In genomic region chr15:90248760-90249122, GRCh38 we compare ENCODE assay signal across 11 cellular contexts. TPM values are rescaled to one million over a fixed set of nuclear protein-coding genes. Genes with fewer than 3 reads are reported as not detected.
A peak's percentile ranks its signal among the peaks of the same experiment; 100 is the strongest.
DNase-seq lines count a peak whose midpoint lies in the region; ATAC-seq lines count a peak whose summit lies in the region.
"Had no signal": no experiment of that assay in that cellular context is flagged by ENCODE, and none has a peak within 500 bp of the region (broad histone marks: within the 10 kb centered on the region; RNA-seq: fewer than 3 reads in every experiment).

No MANE protein-coding gene starts in this region.

- H3K27ac Mint-ChIP-seq in activated CD4-positive, alpha-beta T cell treated with anti-CD3 and anti-CD28 coated beads, Interleukin-2, amount 10 ng/mL, durations not matched to agents 24 days and 14 days: no peak overlapping the region
- peak overlapping the region; percentile 67 to 70 for H3K27ac Mint-ChIP-seq in activated naive CD4-positive, alpha-beta T cell treated with anti-CD3 and anti-CD28 coated beads, Interleukin-2, amount 50 U/mL, for 72 hours
- H3K27ac Mint-ChIP-seq in stimulated activated naive B cell treated with anti-CD40 and anti-IgM and Interleukin-4, amounts not matched to agents 10 μg/mL and 1 μg/mL and 100 μg/mL, for 72 hours: peak overlapping the region; percentile 33

- no peaks in the 10 kb centered on the region for H3K9me3 Mint-ChIP-seq in activated CD4-positive, alpha-beta T cell treated with anti-CD3 and anti-CD28 coated beads, Interleukin-2, amount 10 ng/mL, durations not matched to agents 24 days and 14 days
- H3K9me3 Mint-ChIP-seq in activated naive CD4-positive, alpha-beta T cell treated with anti-CD3 and anti-CD28 coated beads, Interleukin-2, amount 50 U/mL, for 72 hours: no peaks in the 10 kb centered on the region
- H3K9me3 Mint-ChIP-seq in stimulated activated naive B cell treated with anti-CD40 and anti-IgM and Interleukin-4, amounts not matched to agents 10 μg/mL and 1 μg/mL and 100 μg/mL, for 72 hours: no peaks in the 10 kb centered on the region

- H3K9me3 ChIP-seq in right cardiac atrium (ENCODE audit: control insufficient read depth, low read length): no peaks in the 10 kb centered on the region

- peaks cover 4% of the 10 kb centered on the region for H3K36me3 Mint-ChIP-seq in activated CD4-positive, alpha-beta T cell treated with anti-CD3 and anti-CD28 coated beads, Interleukin-2, amount 10 ng/mL, durations not matched to agents 24 days and 14 days (ENCODE audit: low read depth)
- H3K36me3 Mint-ChIP-seq in activated naive CD4-positive, alpha-beta T cell treated with anti-CD3 and anti-CD28 coated beads, Interleukin-2, amount 50 U/mL, for 72 hours: no peaks in the 10 kb centered on the region
- peaks cover 0 to 3% of the 10 kb centered on the region in 2 donors for H3K36me3 Mint-ChIP-seq in stimulated activated naive B cell treated with anti-CD40 and anti-IgM and Interleukin-4, amounts not matched to agents 10 μg/mL and 1 μg/mL and 100 μg/mL, for 72 hours

- no peak for DNase-seq in activated CD4-positive, alpha-beta T cell treated with anti-CD3 and anti-CD28 coated beads, Interleukin-2, amount 10 ng/mL, durations not matched to agents 24 days and 14 days
- DNase-seq in activated CD4-positive, alpha-beta T cell treated with anti-CD3 and anti-CD28 coated beads for 4 hours: no peak
- no peak for DNase-seq in activated naive CD4-positive, alpha-beta T cell treated with anti-CD3 and anti-CD28 coated beads, Interleukin-2, amount 50 U/mL, for 72 hours (ENCODE audit: low spot score in 2 of 2)
- DNase-seq in right cardiac atrium (peak in 1 of 3 donors; percentile 59), NCI-H2029 (lab: John Stamatoyannopoulos, UW) (no peak), AG08395 (ENCODE audit: low spot score) (no peak)
- no peak for DNase-seq in stimulated activated naive B cell treated with anti-CD40 and anti-IgM and Interleukin-4, amounts not matched to agents 10 μg/mL and 1 μg/mL and 100 μg/mL, for 72 hours
- DNase-seq: effector CD4-positive, alpha-beta T cell had no signal

- peak overlapping the region; percentile 80 for H3K4me3 Mint-ChIP-seq in activated CD4-positive, alpha-beta T cell treated with anti-CD3 and anti-CD28 coated beads, Interleukin-2, amount 10 ng/mL, durations not matched to agents 24 days and 14 days
- H3K4me3 Mint-ChIP-seq in stimulated activated naive B cell treated with anti-CD40 and anti-IgM and Interleukin-4, amounts not matched to agents 10 μg/mL and 1 μg/mL and 100 μg/mL, for 72 hours: peak overlapping the region; percentile 83 to 85

- no peaks in the 10 kb centered on the region for H3K27me3 Mint-ChIP-seq in activated CD4-positive, alpha-beta T cell treated with anti-CD3 and anti-CD28 coated beads, Interleukin-2, amount 10 ng/mL, durations not matched to agents 24 days and 14 days
- no peaks in the 10 kb centered on the region for H3K27me3 Mint-ChIP-seq in stimulated activated naive B cell treated with anti-CD40 and anti-IgM and Interleukin-4, amounts not matched to agents 10 μg/mL and 1 μg/mL and 100 μg/mL, for 72 hours

- no peak overlapping the region for H3K4me3 ChIP-seq in right cardiac atrium (ENCODE audit: low read length)

- H3K27me3 ChIP-seq in right cardiac atrium (ENCODE audit: control insufficient read depth, insufficient read depth): no peaks in the 10 kb centered on the region

- no peak for ATAC-seq in activated naive CD4-positive, alpha-beta T cell treated with anti-CD3 and anti-CD28 coated beads, Interleukin-2, amount 50 U/mL, for 72 hours
- ATAC-seq in right cardiac atrium: peak; percentile 65 to 81
- peak in 1 of 2 donors; percentile 24 for ATAC-seq in stimulated activated naive B cell treated with anti-CD40 and anti-IgM and Interleukin-4, amounts not matched to agents 10 μg/mL and 1 μg/mL and 100 μg/mL, for 72 hours (replicated peaks)
- ATAC-seq in GM18907 (IDR thresholded peaks at IDR 0.05; ENCODE audit: unreplicated experiment): no peak

- peak overlapping the region; percentile 46 for H3K27ac ChIP-seq in right cardiac atrium (ENCODE audit: low read length)

- peaks cover 10% of the 10 kb centered on the region for H3K4me1 Mint-ChIP-seq in activated CD4-positive, alpha-beta T cell treated with anti-CD3 and anti-CD28 coated beads, Interleukin-2, amount 10 ng/mL, durations not matched to agents 24 days and 14 days
- H3K4me1 Mint-ChIP-seq in stimulated activated naive B cell treated with anti-CD40 and anti-IgM and Interleukin-4, amounts not matched to agents 10 μg/mL and 1 μg/mL and 100 μg/mL, for 72 hours: peaks cover 5 to 20% of the 10 kb centered on the region in 2 donors

- 63% methylated on average over 5 of the region's 5 CpGs for WGBS in right cardiac atrium

- no peaks in the 10 kb centered on the region for H3K4me1 ChIP-seq in right cardiac atrium (ENCODE audit: control insufficient read depth, insufficient read depth, low read length)

- intact Hi-C loops in activated CD4-positive, alpha-beta T cell treated with anti-CD3 and anti-CD28 coated beads, Interleukin-2, amount 10 ng/mL, durations not matched to agents 24 days and 14 days (cut with micrococcal nuclease): loop anchor here (1.0 kb wide), 1 partner anchor 14 kb away; the partner anchor contains the start of gene GDPGP1
- intact Hi-C loops in right cardiac atrium (cut with DNase I): no loop called here

RNA-seq across cellular contexts. Expression of gene TTLL13, which starts 0.6 kb away (rescaled TPM):
- 0.44 and 1.4 TPM in 2 replicates for total RNA-seq in activated CD4-positive, alpha-beta T cell treated with anti-CD3 and anti-CD28 coated beads, Interleukin-2, amount 10 ng/mL, durations not matched to agents 24 days and 14 days
- total RNA-seq in activated naive CD4-positive, alpha-beta T cell treated with anti-CD3 and anti-CD28 coated beads, Interleukin-2, amount 50 U/mL, for 72 hours: 1 to 10 TPM in 1 of 2 donors, under 1 TPM in 1; 0.49 to 1.0 TPM
- under 1 TPM in 2 of 4 donors, not detected in 2; 0.24 to 0.54 TPM for total RNA-seq in right cardiac atrium
- polyA plus RNA-seq in right cardiac atrium: 0.72 TPM
- total RNA-seq: HT1080, urinary bladder had no signal

RNA-seq across cellular contexts. Expression of gene GDPGP1, which starts 14.7 kb away (rescaled TPM):
- 9.9 and 11.9 TPM in 2 replicates for total RNA-seq in activated CD4-positive, alpha-beta T cell treated with anti-CD3 and anti-CD28 coated beads, Interleukin-2, amount 10 ng/mL, durations not matched to agents 24 days and 14 days
- total RNA-seq in activated naive CD4-positive, alpha-beta T cell treated with anti-CD3 and anti-CD28 coated beads, Interleukin-2, amount 50 U/mL, for 72 hours: 1 to 10 TPM; 3.1 to 7.6 TPM
- 10 to 100 TPM; 10.6 to 20.5 (median 15.6) TPM for total RNA-seq in right cardiac atrium
- polyA plus RNA-seq in right cardiac atrium: 6.5 TPM

RNA-seq across cellular contexts. Expression of gene CIB1, which starts 15.0 kb away (rescaled TPM):
- 149 and 156 TPM in 2 replicates for total RNA-seq in activated CD4-positive, alpha-beta T cell treated with anti-CD3 and anti-CD28 coated beads, Interleukin-2, amount 10 ng/mL, durations not matched to agents 24 days and 14 days
- 100 to 1,000 TPM; 114 to 150 TPM for total RNA-seq in activated naive CD4-positive, alpha-beta T cell treated with anti-CD3 and anti-CD28 coated beads, Interleukin-2, amount 50 U/mL, for 72 hours
- total RNA-seq in right cardiac atrium: 10 to 100 TPM; 69.5 to 70.7 (median 70.1) TPM
- polyA plus RNA-seq in right cardiac atrium: 95.8 TPM

RNA-seq across cellular contexts. Expression of gene NGRN, which starts 16.7 kb away (rescaled TPM):
- total RNA-seq in activated CD4-positive, alpha-beta T cell treated with anti-CD3 and anti-CD28 coated beads, Interleukin-2, amount 10 ng/mL, durations not matched to agents 24 days and 14 days: 43.2 and 44.3 TPM in 2 replicates
- total RNA-seq in activated naive CD4-positive, alpha-beta T cell treated with anti-CD3 and anti-CD28 coated beads, Interleukin-2, amount 50 U/mL, for 72 hours: 10 to 100 TPM; 17.8 to 36.2 TPM
- total RNA-seq in right cardiac atrium: 100 to 1,000 TPM; 135 to 159 (median 154) TPM
- polyA plus RNA-seq in right cardiac atrium: 163 TPM

RNA-seq across cellular contexts. Expression of gene SEMA4B, which starts 47.6 kb away (rescaled TPM):
- total RNA-seq in activated CD4-positive, alpha-beta T cell treated with anti-CD3 and anti-CD28 coated beads, Interleukin-2, amount 10 ng/mL, durations not matched to agents 24 days and 14 days: 17.5 and 18.9 TPM in 2 replicates
- total RNA-seq in activated naive CD4-positive, alpha-beta T cell treated with anti-CD3 and anti-CD28 coated beads, Interleukin-2, amount 50 U/mL, for 72 hours: 10 to 100 TPM in 1 of 2 donors, 1 to 10 TPM in 1; 8.9 to 19.1 TPM
- 10 to 100 TPM; 32.6 to 39.6 (median 33.5) TPM for total RNA-seq in right cardiac atrium
- 16.4 TPM for polyA plus RNA-seq in right cardiac atrium

Comparison
In these comparisons a context has a peak if more than half of its experiments do, and no peak if none do; other contexts are left out.
1. ATAC-seq: peak in right cardiac atrium (2 of 2); none in activated naive CD4-positive, alpha-beta T cell treated with anti-CD3 and anti-CD28 coated beads, Interleukin-2, amount 50 U/mL, for 72 hours (0 of 2) and GM18907 (single experiment).